Comparison of ENCODE assay signal across 31 cellular contexts in genomic region chr15:42032376-42033213, GRCh38. TPM values are rescaled to one million over a fixed set of nuclear protein-coding genes. Genes with fewer than 3 reads are reported as not detected.
A peak's percentile ranks its signal among the peaks of the same experiment; 100 is the strongest.
DNase-seq lines count a peak whose midpoint lies in the region; ATAC-seq, FAIRE-seq and TF ChIP-seq lines count a peak whose summit lies in the region.
"Had no signal": no experiment of that assay in that cellular context is flagged by ENCODE, and none has a peak within 500 bp of the region (broad histone marks: within the 10 kb centered on the region; RNA-seq: fewer than 3 reads in every experiment).

No MANE protein-coding gene starts in this region.

- TF ChIP-seq CTCF in heart left ventricle (IDR thresholded peaks at IDR 0.05) (no peak), left ventricle myocardium inferior (IDR thresholded peaks at IDR 0.05; ENCODE audit: borderline replicate concordance) (no peak), HepG2 (CRISPR knock-in tag; IDR thresholded peaks at IDR 0.05) (no peak)

- in situ Hi-C loops in HepG2 (cut with HindIII; ENCODE audit: extremely low pct_ligation_motif_present, low pct_unique_long_range_greater_than_20kb) (no loop called here), ACHN (cut with HindIII; ENCODE audit: low pct_ligation_motif_present, low pct_unique_long_range_greater_than_20kb, low sequenced_read_pairs) (no loop called here)

- H3K9me3 ChIP-seq in heart left ventricle, result no peaks in the 10 kb centered on the region
- no peaks in the 10 kb centered on the region for H3K9me3 ChIP-seq in left ventricle myocardium inferior (replicated peaks)
- 0 out of 2 replicates have a peak, but pooled peaks cover 4% of the 10 kb centered on the region for H3K9me3 ChIP-seq in HepG2 (ENCODE audit: low read length)
- H3K9me3 ChIP-seq: left lung, SK-N-SH, tibial artery had no signal

- TF ChIP-seq EP300 in HepG2 (IDR thresholded peaks at IDR 0.05; ENCODE audit: low read depth in 2 of 2, low read length in 2 of 2) (no peak), HepG2 (CRISPR knock-in tag; IDR thresholded peaks at IDR 0.05; ENCODE audit: borderline replicate concordance) (no peak)

- H3K36me3 Mint-ChIP-seq in activated T-helper 17 cell treated with anti-CD3 and anti-CD28 coated beads, Interleukin-2, amount 50 U/mL, for 72 hours (ENCODE audit: low read depth), result no peaks in the 10 kb centered on the region
- no peaks in the 10 kb centered on the region for H3K36me3 Mint-ChIP-seq in stimulated activated memory B cell treated with anti-CD40 and anti-IgM and Interleukin-4, amounts not matched to agents 10 μg/mL and 1 μg/mL and 100 μg/mL, for 72 hours
- H3K36me3 Mint-ChIP-seq: mesothelial cell of epicardium; naive thymus-derived CD4-positive, alpha-beta T cell had no signal

- no peak overlapping the region for H3K9ac ChIP-seq in HepG2 (ENCODE audit: insufficient read depth, low read depth, low read length)
- H3K9ac ChIP-seq: SK-N-SH had no signal

- H3K4me3 ChIP-seq in heart left ventricle (no peak overlapping the region), left ventricle myocardium inferior (no peak overlapping the region), HepG2 (replicated peaks in 1 of 3; ENCODE audit: insufficient read depth in 1 of 3, low read depth in 2 of 3, low read length in 3 of 3) (no peak overlapping the region)
- H3K4me3 ChIP-seq: hepatocyte, left lung, tibial artery had no signal

- peak overlapping the region; percentile 11 for H3K4me3 Mint-ChIP-seq in activated T-helper 17 cell treated with anti-CD3 and anti-CD28 coated beads, Interleukin-2, amount 50 U/mL, for 72 hours
- H3K4me3 Mint-ChIP-seq in stimulated activated memory B cell treated with anti-CD40 and anti-IgM and Interleukin-4, amounts not matched to agents 10 μg/mL and 1 μg/mL and 100 μg/mL, for 72 hours, result peak overlapping the region; percentile 0
- H3K4me3 Mint-ChIP-seq: activated CD4-positive, alpha-beta T cell treated with anti-CD3 and anti-CD28 coated beads, Interleukin-2, amount 10 ng/mL, durations not matched to agents 7 days and 5 days; mesothelial cell of epicardium; naive thymus-derived CD4-positive, alpha-beta T cell had no signal

- TF ChIP-seq RAD21 in HepG2 (CRISPR knock-in tag; IDR thresholded peaks at IDR 0.05), result no peak

- no TSS peak for BruUV-seq in HepG2 (replicated peaks; lab: Mats Ljungman, UMichigan)

- no peak for FAIRE-seq in HepG2 (lab: Jason Lieb, UNC)
- FAIRE-seq: colon, H54 had no signal

- POLR2A ChIA-PET in HepG2 (lab: Yijun Ruan, JAX), result no interaction called here

- peaks cover 2% of the 10 kb centered on the region for H3K27me3 Mint-ChIP-seq in activated T-helper 17 cell treated with anti-CD3 and anti-CD28 coated beads, Interleukin-2, amount 50 U/mL, for 72 hours
- H3K27me3 Mint-ChIP-seq in stimulated activated memory B cell treated with anti-CD40 and anti-IgM and Interleukin-4, amounts not matched to agents 10 μg/mL and 1 μg/mL and 100 μg/mL, for 72 hours, result no peaks in the 10 kb centered on the region

- no peak overlapping the region for H2AFZ ChIP-seq in HepG2 (ENCODE audit: low read length)
- H2AFZ ChIP-seq: hepatocyte had no signal

- H3K27ac ChIP-seq in heart left ventricle, result peak overlapping the region in 2 of 12 donors; percentile 20 to 29
- H3K27ac ChIP-seq in left ventricle myocardium inferior (replicated peaks), result no peak overlapping the region
- H3K27ac ChIP-seq in HepG2 (ENCODE audit: extremely low read length, insufficient read depth, low read length), result no peak overlapping the region
- H3K27ac ChIP-seq: brain microvascular endothelial cell, hepatocyte, left lung, tibial artery, VCaP had no signal

- no peak overlapping the region for H3K4me2 ChIP-seq in HepG2 (ENCODE audit: low read depth, low read length)
- H3K4me2 ChIP-seq: hepatocyte, SK-N-SH had no signal

- no peaks in the 10 kb centered on the region for H3K79me2 ChIP-seq in HepG2 (ENCODE audit: insufficient read depth, low read length)
- H3K79me2 ChIP-seq: hepatocyte had no signal

- no peaks in the 10 kb centered on the region for H3K36me3 ChIP-seq in heart left ventricle
- no peaks in the 10 kb centered on the region for H3K36me3 ChIP-seq in left ventricle myocardium inferior
- H3K36me3 ChIP-seq in HepG2 (replicated peaks in 1 of 2; ENCODE audit: control insufficient read depth in 1 of 2, insufficient read depth in 2 of 2, low read length in 2 of 2), result no peaks in the 10 kb centered on the region
- H3K36me3 ChIP-seq: brain microvascular endothelial cell, left lung, tibial artery had no signal

- H3K4me1 Mint-ChIP-seq in activated T-helper 17 cell treated with anti-CD3 and anti-CD28 coated beads, Interleukin-2, amount 50 U/mL, for 72 hours, result peaks cover 10% of the 10 kb centered on the region
- peaks cover 26% of the 10 kb centered on the region for H3K4me1 Mint-ChIP-seq in stimulated activated memory B cell treated with anti-CD40 and anti-IgM and Interleukin-4, amounts not matched to agents 10 μg/mL and 1 μg/mL and 100 μg/mL, for 72 hours
- H3K4me1 Mint-ChIP-seq: mesothelial cell of epicardium had no signal

- H3K9me3 Mint-ChIP-seq in activated T-helper 17 cell treated with anti-CD3 and anti-CD28 coated beads, Interleukin-2, amount 50 U/mL, for 72 hours, result no peaks in the 10 kb centered on the region
- H3K9me3 Mint-ChIP-seq in stimulated activated memory B cell treated with anti-CD40 and anti-IgM and Interleukin-4, amounts not matched to agents 10 μg/mL and 1 μg/mL and 100 μg/mL, for 72 hours, result peaks cover 2% of the 10 kb centered on the region
- H3K9me3 Mint-ChIP-seq: activated CD4-positive, alpha-beta T cell treated with anti-CD3 and anti-CD28 coated beads, Interleukin-2, amount 10 ng/mL, durations not matched to agents 7 days and 5 days had no signal

- H3K27ac Mint-ChIP-seq in activated T-helper 17 cell treated with anti-CD3 and anti-CD28 coated beads, Interleukin-2, amount 50 U/mL, for 72 hours, result peak overlapping the region; percentile 15
- H3K27ac Mint-ChIP-seq in stimulated activated memory B cell treated with anti-CD40 and anti-IgM and Interleukin-4, amounts not matched to agents 10 μg/mL and 1 μg/mL and 100 μg/mL, for 72 hours, result peak overlapping the region; percentile 33
- H3K27ac Mint-ChIP-seq: activated CD4-positive, alpha-beta T cell treated with anti-CD3 and anti-CD28 coated beads, Interleukin-2, amount 10 ng/mL, durations not matched to agents 7 days and 5 days; mesothelial cell of epicardium had no signal

- peak in 3 of 4 donors; percentile 22 to 34 (median 29) for ATAC-seq in heart left ventricle
- ATAC-seq in GM18868 (IDR thresholded peaks at IDR 0.05; ENCODE audit: unreplicated experiment), result peak; percentile 24
- ATAC-seq in activated T-helper 17 cell treated with anti-CD3 and anti-CD28 coated beads, Interleukin-2, amount 50 U/mL, for 72 hours (replicated peaks), result peak; percentile 20
- peak; percentile 11 for ATAC-seq in stimulated activated memory B cell treated with anti-CD40 and anti-IgM and Interleukin-4, amounts not matched to agents 10 μg/mL and 1 μg/mL and 100 μg/mL, for 72 hours
- no peak for ATAC-seq in HepG2
- ATAC-seq: foreskin keratinocyte; left lung; naive thymus-derived CD4-positive, alpha-beta T cell had no signal

- H3K27me3 ChIP-seq in heart left ventricle, result no peaks in the 10 kb centered on the region
- no peaks in the 10 kb centered on the region for H3K27me3 ChIP-seq in left ventricle myocardium inferior (ENCODE audit: low read depth)
- peaks cover 0 to 8% of the 10 kb centered on the region in 2 experiments; a peak in 1 of 5 replicates for H3K27me3 ChIP-seq in HepG2 (ENCODE audit: control insufficient read depth in 1 of 2, insufficient read depth in 2 of 2, low read length in 2 of 2)
- H3K27me3 ChIP-seq: brain microvascular endothelial cell, foreskin keratinocyte, hepatocyte, left lung, tibial artery had no signal

- intact Hi-C loops in heart left ventricle (cut with DNase I), result no loop called here
- intact Hi-C loops in left ventricle myocardium inferior (cut with micrococcal nuclease), result no loop called here
- intact Hi-C loops in HepG2 (cut with micrococcal nuclease; ENCODE audit: unreplicated experiment), result no loop called here

- TF ChIP-seq POLR2A in heart left ventricle (IDR thresholded peaks at IDR 0.05) (no peak), HepG2 (IDR thresholded peaks at IDR 0.05; ENCODE audit: insufficient read depth in 1 of 2, low read depth in 2 of 2, low read length in 2 of 2) (no peak)

- WGBS in heart left ventricle, 4 donors, result 79 to 84% (median 83%) methylated on average over 8 to 9 of the region's 9 CpGs
- WGBS in HepG2 (ENCODE audit: low lambda C conversion rate), result 49% methylated on average over 8 of the region's 9 CpGs

- no peak for DNase-seq in heart left ventricle
- DNase-seq in left ventricle myocardium inferior, result no peak
- DNase-seq in HepG2 (ENCODE audit: low spot score), result no peak
- no peak for DNase-seq in ACHN
- no peak for DNase-seq in HuH-7.5 (ENCODE audit: low spot score)
- DNase-seq: activated CD4-positive, alpha-beta T cell treated with anti-CD3 and anti-CD28 coated beads, Interleukin-2, amount 10 ng/mL, durations not matched to agents 7 days and 5 days; activated CD8-positive, alpha-beta memory T cell treated with anti-CD3 and anti-CD28 coated beads, Interleukin-2, amount 50 U/mL, for 4 hours; activated effector memory CD4-positive, alpha-beta T cell treated with anti-CD3 and anti-CD28 coated beads, Interleukin-2, amount 50 U/mL, for 16 hours; brain microvascular endothelial cell; effector CD8-positive, alpha-beta T cell; erythroblast; foreskin keratinocyte; left lung; naive thymus-derived CD4-positive, alpha-beta T cell; NCI-H1092; NCI-H187; NCI-H69; retina; SK-N-SH; stimulated activated CD4-positive, alpha-beta T cell treated with anti-CD3 and anti-CD28 coated beads, Interleukin-4, amount 100 ng/mL, for 24 hours; stimulated activated naive CD4-positive, alpha-beta T cell treated with Interleukin-2 at 50 U/mL for 16 hours; tibial artery had no signal

- H3K4me1 ChIP-seq in heart left ventricle (peaks cover 0 to 10% (median 0%) of the 10 kb centered on the region in 12 donors), left ventricle myocardium inferior (peaks cover 12% of the 10 kb centered on the region), HepG2 (ENCODE audit: insufficient read depth, low read length) (peaks cover 36% of the 10 kb centered on the region)
- H3K4me1 ChIP-seq: tibial artery had no signal

- CTCF ChIA-PET in HepG2 (lab: Yijun Ruan, JAX; ENCODE audit: low intra/inter-chr PET ratio, low total read pairs), result no interaction called here

- H4K20me1 ChIP-seq in HepG2 (ENCODE audit: insufficient read depth, low read length), result no peaks in the 10 kb centered on the region

RNA-seq across cellular contexts. Expression of gene PLA2G4E, which starts 11.8 kb away (rescaled TPM):
- total RNA-seq in heart left ventricle (1 to 10 TPM in 1 of 9 donors, under 1 TPM in 3, not detected in 5; 0.05 to 1.1 (median 0.05) TPM), left ventricle myocardium inferior (not detected), HepG2 (2016; rRNA removed; fragmentation: Illumina TruSeq; extraction: Trizol) (not detected in 2 replicates)
- polyA plus RNA-seq in heart left ventricle (under 1 TPM in 1 of 2 donors, not detected in 1; 0.01 TPM), HepG2 (2011; rRNA removed) (0.01 TPM in 1 of 2 replicates, not detected in the other)
- under 1 TPM in 1 of 2 donors, not detected in 1; 0.13 TPM for total RNA-seq in activated T-helper 17 cell treated with anti-CD3 and anti-CD28 coated beads, Interleukin-2, amount 50 U/mL, for 72 hours
- total RNA-seq in HepG2 (2016; cell fraction: cytosol; rRNA removed; fragmentation: Illumina TruSeq; extraction: Trizol; ENCODE audit: low read depth), result not detected in 2 replicates
- total RNA-seq in HepG2 (2016; cell fraction: insoluble cytoplasmic fraction; rRNA removed; fragmentation: Illumina TruSeq; extraction: Trizol), result not detected in 2 replicates
- total RNA-seq in HepG2 (2016; cell fraction: membrane; rRNA removed; fragmentation: Illumina TruSeq; extraction: Trizol), result not detected in 2 replicates
- total RNA-seq in HepG2 (2016; cell fraction: nucleus; rRNA removed; fragmentation: Illumina TruSeq; extraction: Trizol), result not detected in 2 replicates
- polyA plus RNA-seq in HepG2 (2011; cell fraction: cytosol; rRNA removed), result not detected in 2 replicates
- polyA plus RNA-seq in HepG2 (2011; cell fraction: nucleus; rRNA removed), result not detected in 2 replicates
- not detected in 2 replicates for polyA plus RNA-seq in HepG2 (2012)
- not detected in 2 replicates for polyA plus RNA-seq in HepG2 (2016; cell fraction: cytosol; fragmentation: Illumina TruSeq; extraction: Trizol; ENCODE audit: low read depth)
- not detected in 2 replicates for polyA plus RNA-seq in HepG2 (2016; cell fraction: insoluble cytoplasmic fraction; fragmentation: Illumina TruSeq; extraction: Trizol; ENCODE audit: low read depth)
- not detected in 2 replicates for polyA plus RNA-seq in HepG2 (2016; cell fraction: membrane; fragmentation: Illumina TruSeq; extraction: Trizol; ENCODE audit: low read depth)
- polyA plus RNA-seq in HepG2 (2016; cell fraction: nucleus; fragmentation: Illumina TruSeq; extraction: Trizol; ENCODE audit: insufficient read depth, low read depth), result not detected in 2 replicates
- not detected in 2 replicates for polyA minus RNA-seq in HepG2 (2011; rRNA and poly(A)+ RNA removed; ENCODE audit: low replicate concordance)
- polyA minus RNA-seq in HepG2 (2011; cell fraction: cytosol; rRNA and poly(A)+ RNA removed), result not detected in 2 replicates
- polyA minus RNA-seq in HepG2 (2011; cell fraction: nucleus; rRNA and poly(A)+ RNA removed), result not detected in 2 replicates
- total RNA-seq: activated CD4-positive, alpha-beta T cell treated with anti-CD3 and anti-CD28 coated beads, Interleukin-2, amount 10 ng/mL, durations not matched to agents 7 days and 5 days; mesothelial cell of epicardium; naive thymus-derived CD4-positive, alpha-beta T cell; T-helper 2 cell treated with Interferon-gamma antibody and Interleukin-4, amounts not matched to agents 100 ng/mL and 5 ng/mL, for 36 hours had no signal
- polyA plus RNA-seq: naive thymus-derived CD4-positive, alpha-beta T cell; SK-N-SH had no signal
